In the genomic region with DNA sequence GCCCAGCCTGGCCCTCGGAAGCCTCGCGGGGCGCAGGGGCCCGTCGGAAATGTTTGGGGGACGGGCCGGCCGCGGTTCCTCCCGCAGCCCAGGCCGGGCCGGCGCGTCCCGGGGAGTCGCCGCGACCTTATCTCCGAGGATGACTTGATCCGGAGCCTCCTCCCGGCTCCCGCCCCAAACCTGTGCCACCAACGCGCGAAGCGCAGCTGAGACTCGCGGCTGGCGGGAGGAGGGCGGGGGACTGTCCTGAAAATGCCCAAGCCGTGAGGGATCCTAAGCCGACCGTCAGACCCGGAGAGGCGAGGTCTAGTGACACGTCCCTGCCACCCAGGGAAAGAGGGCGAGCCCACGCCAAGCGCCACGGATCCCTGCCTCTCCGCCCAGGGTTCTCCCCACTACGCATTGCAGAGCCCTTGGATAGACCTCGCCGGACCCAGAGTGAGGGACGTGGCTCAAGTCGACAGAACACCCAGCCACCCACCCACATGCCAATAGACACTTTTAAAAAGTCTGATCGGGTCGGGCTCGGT, we compare ENCODE assay signal across 8 cellular contexts. TPM values are rescaled to one million over a fixed set of nuclear protein-coding genes. Genes with fewer than 3 reads are reported as not detected.
A peak's percentile ranks its signal among the peaks of the same experiment; 100 is the strongest.
DNase-seq lines count a peak whose midpoint lies in the region; ATAC-seq and TF ChIP-seq lines count a peak whose summit lies in the region.

No MANE protein-coding gene starts in this region.

- POLR2A ChIA-PET in GM10248 (lab: Yijun Ruan, JAX) = no interaction called here

- H3K27me3 ChIP-seq in MG63 (no peaks in the 10 kb centered on the region), mucosa of rectum (ENCODE audit: control insufficient read depth in 2 of 2, insufficient read depth in 2 of 2, low read length in 2 of 2) (peaks cover 0 to 2% of the 10 kb centered on the region in 2 donors)

- peaks cover 0 to 2% of the 10 kb centered on the region in 2 donors for H3K4me1 ChIP-seq in mucosa of rectum (ENCODE audit: control insufficient read depth in 2 of 2, insufficient read depth in 2 of 2, low read length in 2 of 2)

- H3K9ac ChIP-seq in mucosa of rectum (ENCODE audit: low read depth in 1 of 2, low read length in 2 of 2) = peak overlapping the region in 1 of 2 donors; percentile 69

- H3K9me3 ChIP-seq in MG63 = no peaks in the 10 kb centered on the region
- H3K9me3 ChIP-seq in mucosa of rectum (ENCODE audit: control insufficient read depth in 2 of 2, low read length in 2 of 2) = no peaks in the 10 kb centered on the region

- CTCF ChIA-PET in GM10248 (lab: Yijun Ruan, JAX) = interaction anchor here (1.0 kb wide), 1 partner anchor 95 kb away, joined by 3 read pairs; no protein-coding TSS in a partner anchor

- TF ChIP-seq CTCF in AG09309 (IDR thresholded peaks at IDR 0.05; ENCODE audit: control insufficient read depth, insufficient read depth, low read depth, low read length, missing control alignments) = no peak
- TF ChIP-seq CTCF in coronary artery (IDR thresholded peaks at IDR 0.05) = no peak
- no peak for TF ChIP-seq CTCF in GM10248 (IDR thresholded peaks at IDR 0.05; ENCODE audit: control extremely low read depth, extremely low read depth, low read depth, missing control alignments)

- H3K27ac ChIP-seq in coronary artery (peak overlapping the region; percentile 37 to 94), mucosa of rectum (ENCODE audit: low read depth in 2 of 2, low read length in 2 of 2) (peak overlapping the region in 1 of 2 donors; percentile 38)

- ATAC-seq in GM19023 (IDR thresholded peaks at IDR 0.05; ENCODE audit: unreplicated experiment) = peak; percentile 6

- H3K4me3 ChIP-seq in AG09309 (ENCODE audit: control insufficient read depth, low read depth, low read length) (peak overlapping the region; percentile 39), MG63 (peak overlapping the region; percentile 20), coronary artery (peak overlapping the region; percentile 80), mucosa of rectum (ENCODE audit: low read length in 2 of 2) (peak overlapping the region; percentile 33 to 48)

- H3K36me3 ChIP-seq in MG63 (peaks cover under 1% of the 10 kb centered on the region; the same call in 1 of the 2 replicates), mucosa of rectum (ENCODE audit: control insufficient read depth in 2 of 2, insufficient read depth in 2 of 2, low read length in 2 of 2) (no peaks in the 10 kb centered on the region)

- DNase-seq in AG09309 (ENCODE audit: low read depth) (no peak), MG63 (peak; percentile 3), coronary artery (ENCODE audit: low spot score) (no peak), AML-193 (lab: John Stamatoyannopoulos, UW) (no peak), AG08395 (ENCODE audit: low spot score) (no peak), GM10248 (ENCODE audit: extremely low spot score) (no peak)

RNA-seq across cellular contexts. Expression of gene UTP14A, which starts 26.9 kb away (rescaled TPM):
- total RNA-seq in MG63 (2014; rRNA removed; shearing (Covaris generic); ENCODE audit: low replicate concordance) = 15.0 and 15.3 TPM in 2 replicates

RNA-seq across cellular contexts. Expression of gene BCORL1, which starts 49.6 kb away (rescaled TPM):
- 0.13 and 0.39 TPM in 2 replicates for total RNA-seq in MG63 (2014; rRNA removed; shearing (Covaris generic); ENCODE audit: low replicate concordance)

Comparison
In these comparisons a context has a peak if more than half of its experiments do, and no peak if none do; other contexts are left out.
1. H3K4me3 ChIP-seq: peak in every context shown above with its lines; median percentile 80 in coronary artery; 40 in mucosa of rectum; 39 in AG09309; 20 in MG63.